Comparison of ENCODE assay signal across 1 cellular context in genomic region chr7:134547738-134548054, GRCh38.
TF ChIP-seq lines count a peak whose summit lies in the region.

No MANE protein-coding gene starts in this region.

TF ChIP-seq in HCT116, 20 proteins besides CTCF, POLR2A, EP300 and RAD21 (continued from another document):
- TF ChIP-seq ZBTB33 (IDR thresholded peaks at IDR 0.05; ENCODE audit: extremely low read depth, insufficient replicate concordance, low read length) = no peak
- no peak for TF ChIP-seq ELF1 (IDR thresholded peaks at IDR 0.05; ENCODE audit: borderline replicate concordance, low read depth)
- TF ChIP-seq POLR2AphosphoS5 (IDR thresholded peaks at IDR 0.05; ENCODE audit: low read depth, low read length) = no peak
- no peak for TF ChIP-seq EZH2phosphoT487 (IDR thresholded peaks at IDR 0.05; ENCODE audit: borderline replicate concordance)
